In the genomic region with DNA sequence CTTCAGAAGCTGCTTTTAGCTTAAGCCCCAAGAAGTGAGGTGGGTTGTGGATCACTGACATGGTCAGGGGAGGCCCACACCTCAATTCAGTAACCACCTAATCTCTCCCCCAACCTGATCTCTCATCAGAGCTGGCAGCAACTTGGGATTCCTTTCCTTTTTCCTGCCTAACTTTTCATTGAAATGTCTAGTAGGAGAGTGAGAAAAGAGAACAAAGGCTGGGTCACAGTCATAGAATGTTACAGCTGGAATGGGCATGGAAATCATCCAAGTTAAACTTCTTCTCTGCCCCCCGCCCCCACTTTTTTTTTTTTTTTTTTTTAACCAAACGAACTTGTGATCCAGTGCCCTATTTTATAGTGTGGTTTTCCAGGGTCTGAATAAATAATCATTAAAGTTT, we compare ENCODE assay signal across 24 cellular contexts.
DNase-seq lines count a peak whose midpoint lies in the region; ATAC-seq, FAIRE-seq and TF ChIP-seq lines count a peak whose summit lies in the region.
"Had no signal": no experiment of that assay in that cellular context is flagged by ENCODE, and none has a peak within 500 bp of the region (broad histone marks: within the 10 kb centered on the region; RNA-seq: fewer than 3 reads in every experiment).

No MANE protein-coding gene starts in this region.

- no peak overlapping the region for H2AFZ ChIP-seq in endothelial cell of umbilical vein (ENCODE audit: low read depth, low read length)

- TF ChIP-seq CTCF in endothelial cell of umbilical vein (IDR thresholded peaks at IDR 0.05; ENCODE audit: extremely low read depth in 1 of 2, insufficient read depth in 1 of 2, low read depth in 1 of 2, low read length in 2 of 2) (no peak), neutrophil (IDR thresholded peaks at IDR 0.05) (no peak)

- no peak overlapping the region for H3K27ac ChIP-seq in CD8-positive, alpha-beta memory T cell (ENCODE audit: low read depth, low read length)
- H3K27ac ChIP-seq in endothelial cell of umbilical vein (ENCODE audit: insufficient read depth, low read depth, low read length), result peak overlapping the region; percentile 33
- H3K27ac ChIP-seq in neutrophil, result peak overlapping the region; percentile 4
- H3K27ac ChIP-seq: KMS-11, SJSA1 had no signal

- no peak for TF ChIP-seq POLR2A in endothelial cell of umbilical vein (IDR thresholded peaks at IDR 0.05; ENCODE audit: low read depth, low read length)

- H3K27ac Mint-ChIP-seq in CD8-positive, alpha-beta memory T cell, result peak overlapping the region in 6 of 8 donors; percentile 8 to 84 (median 35)

- intact Hi-C loops in endothelial cell of umbilical vein (cut with micrococcal nuclease), result loop anchor here (1.0 to 2.0 kb wide), 2 partner anchors 18 to 85 kb away; no protein-coding TSS in a partner anchor

- H3K4me2 ChIP-seq in endothelial cell of umbilical vein (ENCODE audit: insufficient read depth, low read length), result peak overlapping the region; percentile 11
- H3K4me2 ChIP-seq: KMS-11 had no signal

- no peak overlapping the region for H3K4me3 Mint-ChIP-seq in CD8-positive, alpha-beta memory T cell
- H3K4me3 Mint-ChIP-seq: CD4-positive, alpha-beta memory T cell had no signal

- no peaks in the 10 kb centered on the region for H4K20me1 ChIP-seq in endothelial cell of umbilical vein (replicated peaks; ENCODE audit: control insufficient read depth, extremely low read depth, insufficient read depth, low read length)

- H3K9me1 ChIP-seq in endothelial cell of umbilical vein (replicated peaks; ENCODE audit: control insufficient read depth, extremely low read depth, insufficient read depth, low read length), result no peaks in the 10 kb centered on the region

- no peak for DNase-seq in CD8-positive, alpha-beta memory T cell
- peak; percentile 70 for DNase-seq in astrocyte of the hippocampus (ENCODE audit: low read depth, low spot score)
- peak; percentile 76 for DNase-seq in endothelial cell of umbilical vein (ENCODE audit: low read depth, low spot score)
- DNase-seq in DMS79 (lab: John Stamatoyannopoulos, UW), result no peak
- DNase-seq in COLO829 (ENCODE audit: low spot score), result no peak
- DNase-seq: CD4-positive, alpha-beta memory T cell; DMS 273 treated with DMSO at 0.1 percent for 48 hours; DMS79 treated with DMSO at 0.1 percent for 48 hours; MM.1S; NCI-H2029; NCI-H446 treated with DMSO at 0.1 percent for 48 hours; NCI-H526 treated with DMSO at 0.1 percent for 48 hours; Right ventricle myocardium superior; RPMI8226 had no signal

- no peaks in the 10 kb centered on the region for H3K9me3 ChIP-seq in CD8-positive, alpha-beta memory T cell (ENCODE audit: low read length)
- H3K9me3 ChIP-seq in endothelial cell of umbilical vein (replicated peaks; ENCODE audit: control insufficient read depth, insufficient read depth, low read length), result no peaks in the 10 kb centered on the region
- no peaks in the 10 kb centered on the region for H3K9me3 ChIP-seq in neutrophil
- H3K9me3 ChIP-seq: SJSA1 had no signal

- no peaks in the 10 kb centered on the region for H3K79me2 ChIP-seq in endothelial cell of umbilical vein (ENCODE audit: control insufficient read depth, insufficient read depth, low read length)

- CTCF ChIA-PET in CD8-positive, alpha-beta memory T cell (lab: Charles Lee), result interaction anchor here (0.6 kb wide), 1 partner anchor 806 kb away, joined by 3 read pairs; no protein-coding TSS in a partner anchor
- CTCF ChIA-PET in endothelial cell of umbilical vein (lab: Charles Lee), result interaction anchor here (0.9 to 1.5 kb wide), 4 partner anchors 9 to 138 kb away, joined by 3 to 5 read pairs (median 4); no protein-coding TSS in a partner anchor

- H3K4me1 Mint-ChIP-seq in CD8-positive, alpha-beta memory T cell, result peaks cover 8 to 17% (median 15%) of the 10 kb centered on the region in 3 donors

- H3K27me3 ChIP-seq in CD8-positive, alpha-beta memory T cell (ENCODE audit: insufficient read depth, low read length, poor library complexity, severe bottlenecking), result no peaks in the 10 kb centered on the region
- H3K27me3 ChIP-seq in endothelial cell of umbilical vein (ENCODE audit: control insufficient read depth in 2 of 2, insufficient read depth in 2 of 2, low read length in 2 of 2) (no peaks in the 10 kb centered on the region), neutrophil (no peaks in the 10 kb centered on the region)
- H3K27me3 ChIP-seq: BLaER1 treated with 17β-estradiol and CSF1 and Interleukin-3, amounts not matched to agents 10 nM and 100 nM; SJSA1 had no signal

- POLR2A ChIA-PET in CD8-positive, alpha-beta memory T cell (lab: Charles Lee), result interaction anchor here (0.6 kb wide), 1 partner anchor 91 kb away, joined by 6 read pairs; no protein-coding TSS in a partner anchor
- POLR2A ChIA-PET in endothelial cell of umbilical vein (lab: Charles Lee), result no interaction called here

- H3K9ac ChIP-seq in endothelial cell of umbilical vein (replicated peaks; ENCODE audit: extremely low read depth, insufficient read depth, low read length), result no peak overlapping the region
- H3K9ac ChIP-seq: BLaER1 treated with 17β-estradiol and CSF1 and Interleukin-3, amounts not matched to agents 10 nM and 100 nM; KMS-11 had no signal

- H3K27me3 Mint-ChIP-seq in CD8-positive, alpha-beta memory T cell, result no peaks in the 10 kb centered on the region
- H3K27me3 Mint-ChIP-seq: CD4-positive, alpha-beta memory T cell had no signal

- no peaks in the 10 kb centered on the region for H3K4me1 ChIP-seq in CD8-positive, alpha-beta memory T cell (ENCODE audit: insufficient read depth, low read length)
- H3K4me1 ChIP-seq in endothelial cell of umbilical vein (ENCODE audit: control insufficient read depth, extremely low read depth, insufficient read depth, low read length) (peaks cover 23% of the 10 kb centered on the region), neutrophil (ENCODE audit: control insufficient read depth in 1 of 2, insufficient read depth in 1 of 2, low read depth in 1 of 2, low read length in 1 of 2) (no peaks in the 10 kb centered on the region)
- H3K4me1 ChIP-seq: SJSA1 had no signal

- no peaks in the 10 kb centered on the region for H3K9me3 Mint-ChIP-seq in CD8-positive, alpha-beta memory T cell
- H3K9me3 Mint-ChIP-seq: CD4-positive, alpha-beta memory T cell had no signal

- FAIRE-seq in endothelial cell of umbilical vein (lab: Jason Lieb, UNC), result peak; percentile 59
- FAIRE-seq: A204.1, GM12892, H54, HTR-8/SVneo had no signal

- H3K4me3 ChIP-seq in CD8-positive, alpha-beta memory T cell (ENCODE audit: low read length), result no peak overlapping the region
- no peak overlapping the region for H3K4me3 ChIP-seq in endothelial cell of umbilical vein (replicated peaks in 1 of 3; ENCODE audit: insufficient read depth in 1 of 3, low read depth in 1 of 3, low read length in 3 of 3)
- H3K4me3 ChIP-seq in neutrophil (ENCODE audit: low read depth in 1 of 2, low read length in 1 of 2), result no peak overlapping the region
- H3K4me3 ChIP-seq: BLaER1 treated with 17β-estradiol and CSF1 and Interleukin-3, amounts not matched to agents 10 nM and 100 nM; SJSA1 had no signal

- H3K36me3 Mint-ChIP-seq in CD8-positive, alpha-beta memory T cell, result peaks cover 17 to 91% (median 24%) of the 10 kb centered on the region in 3 donors

- no peak for ATAC-seq in esophagus mucosa
- ATAC-seq in HG03196 (IDR thresholded peaks at IDR 0.05; ENCODE audit: unreplicated experiment), result no peak

- BruUV-seq in endothelial cell of umbilical vein (replicated peaks; lab: Mats Ljungman, UMichigan), result TSS peak; percentile 13

- dilution Hi-C loops in endothelial cell of umbilical vein (cut with MboI; ENCODE audit: extremely low pct_ligation_motif_present, low sequenced_read_pairs), result no loop called here

- H3K36me3 ChIP-seq in CD8-positive, alpha-beta memory T cell (ENCODE audit: insufficient read depth, low read length), result peaks cover 31% of the 10 kb centered on the region
- H3K36me3 ChIP-seq in endothelial cell of umbilical vein (ENCODE audit: control insufficient read depth in 2 of 2, extremely low read depth in 1 of 2, insufficient read depth in 2 of 2, low read length in 2 of 2), result peaks cover 10 to 29% of the 10 kb centered on the region in 2 experiments
- peaks cover 84% of the 10 kb centered on the region for H3K36me3 ChIP-seq in neutrophil

TF ChIP-seq in endothelial cell of umbilical vein, 7 proteins besides CTCF, POLR2A, EP300 and RAD21:
- TF ChIP-seq, protein P1, sequence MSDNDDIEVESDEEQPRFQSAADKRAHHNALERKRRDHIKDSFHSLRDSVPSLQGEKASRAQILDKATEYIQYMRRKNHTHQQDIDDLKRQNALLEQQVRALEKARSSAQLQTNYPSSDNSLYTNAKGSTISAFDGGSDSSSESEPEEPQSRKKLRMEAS (IDR thresholded peaks at IDR 0.05; ENCODE audit: insufficient read depth, insufficient read length), result no peak
- no peak for TF ChIP-seq EZH2 (IDR thresholded peaks at IDR 0.05; ENCODE audit: borderline replicate concordance, low read depth, low read length, severe bottlenecking)

Comparison
In these comparisons a context has a peak if more than half of its experiments do, and no peak if none do; other contexts are left out.
1. DNase-seq: peak in astrocyte of the hippocampus (single experiment) and endothelial cell of umbilical vein (single experiment); none in CD8-positive, alpha-beta memory T cell (0 of 5), DMS79 (single experiment) and COLO829 (single experiment).